ENCODE assay signal across 27 cellular contexts in the genomic region with DNA sequence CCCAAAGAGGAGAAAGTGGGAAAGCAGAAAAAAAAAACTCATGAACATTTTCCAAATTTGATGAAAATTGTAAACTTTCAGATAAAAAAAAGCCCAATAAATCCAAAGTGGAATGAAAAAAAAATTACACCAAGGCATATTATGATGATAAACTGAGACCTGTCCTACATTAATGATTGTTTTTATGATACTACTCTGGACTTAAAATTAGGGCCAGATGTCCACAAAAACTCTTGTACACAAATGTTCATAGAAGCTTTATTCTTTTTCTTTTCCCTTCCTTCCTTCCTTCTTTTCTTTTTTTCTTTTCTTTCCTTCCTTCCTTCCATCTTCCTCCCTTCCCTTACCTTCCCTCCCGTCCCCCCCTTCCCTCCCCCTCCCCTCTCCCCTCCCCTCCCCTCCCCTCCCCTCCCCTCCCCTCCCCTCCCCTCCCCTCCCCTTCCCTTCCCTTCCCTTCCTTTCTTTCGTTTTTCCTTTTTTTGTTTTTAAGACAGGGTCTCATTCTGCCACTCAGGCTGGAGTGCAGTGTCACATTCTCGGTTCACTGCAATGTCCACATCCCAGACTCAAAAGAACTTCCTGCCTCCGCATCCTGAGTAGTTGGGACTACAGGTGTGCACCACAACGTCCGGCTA.
"Had no signal": no experiment of that assay in that cellular context is flagged by ENCODE, and none has a peak within 500 bp of the region (broad histone marks: within the 10 kb centered on the region; RNA-seq: fewer than 3 reads in every experiment).

No MANE protein-coding gene starts in this region.

- H3K9me3 ChIP-seq: adrenal gland, body of pancreas, gastrocnemius medialis had no signal

- H3K4me3 ChIP-seq: adrenal gland, body of pancreas, gastrocnemius medialis, heart left ventricle had no signal

- H3K4me1 ChIP-seq: adrenal gland, body of pancreas, foreskin keratinocyte, gastrocnemius medialis, heart left ventricle had no signal

- DNase-seq: activated CD4-positive, alpha-beta memory T cell treated with anti-CD3 and anti-CD28 coated beads for 36 hours; activated CD4-positive, alpha-beta T cell treated with anti-CD3 and anti-CD28 coated beads for 36 hours; activated CD4-positive, alpha-beta T cell treated with anti-CD3 and anti-CD28 coated beads, Interleukin-2, amount 10 ng/mL, durations not matched to agents 24 days and 14 days; activated CD4-positive, CD25-positive, alpha-beta regulatory T cell; activated CD4-positive, CD25-positive, alpha-beta regulatory T cell treated with anti-CD3 and anti-CD28 coated beads, Interleukin-2, amount 50 U/mL, for 72 hours; activated CD8-positive, alpha-beta memory T cell treated with anti-CD3 and anti-CD28 coated beads, Interleukin-2, amount 10 ng/mL, durations not matched to agents 7 days and 5 days; activated CD8-positive, alpha-beta memory T cell treated with anti-CD3 and anti-CD28 coated beads, Interleukin-2, amount 50 U/mL, for 4 hours; activated CD8-positive, alpha-beta T cell treated with anti-CD3 and anti-CD28 coated beads, Interleukin-2, amount 10 ng/mL, durations not matched to agents 7 days and 5 days; activated effector memory CD4-positive, alpha-beta T cell treated with anti-CD3 and anti-CD28 coated beads, Interleukin-2, amount 50 U/mL, for 16 hours; activated naive CD4-positive, alpha-beta T cell treated with anti-CD3 and anti-CD28 coated beads for 36 hours; activated naive CD8-positive, alpha-beta T cell treated with anti-CD3 and anti-CD28 coated beads for 36 hours; activated naive CD8-positive, alpha-beta T cell treated with anti-CD3 and anti-CD28 coated beads, Interleukin-2, amount 50 U/mL, for 24 hours; activated T-cell treated with anti-CD3 and anti-CD28 coated beads, Interleukin-2, amount 50 U/mL, for 1 hour; activated T-cell treated with anti-CD3 and anti-CD28 coated beads, Interleukin-2, amount 50 U/mL, for 48 hours; adrenal gland; amygdala; aorta; body of pancreas; caudate nucleus; effector CD8-positive, alpha-beta T cell; foreskin keratinocyte; gastrocnemius medialis; glutamatergic neuron; heart left ventricle; T-helper 2 cell had no signal

- H3K27ac ChIP-seq: adrenal gland, body of pancreas, foreskin keratinocyte, gastrocnemius medialis, heart left ventricle had no signal

- FAIRE-seq: colon had no signal

- ATAC-seq: activated CD4-positive, alpha-beta T cell treated with anti-CD3 and anti-CD28 coated beads for 36 hours; activated CD8-positive, alpha-beta memory T cell treated with anti-CD3 and anti-CD28 coated beads, Interleukin-2, amount 10 ng/mL, durations not matched to agents 7 days and 5 days; activated CD8-positive, alpha-beta T cell treated with anti-CD3 and anti-CD28 coated beads, Interleukin-2, amount 10 ng/mL, durations not matched to agents 7 days and 5 days; activated naive CD8-positive, alpha-beta T cell treated with anti-CD3 and anti-CD28 coated beads, Interleukin-2, amount 50 U/mL, for 24 hours; body of pancreas; esophagus mucosa; foreskin keratinocyte; gastrocnemius medialis; heart left ventricle had no signal

- H3K27me3 ChIP-seq: adrenal gland, body of pancreas, foreskin keratinocyte, gastrocnemius medialis, heart left ventricle had no signal

- H3K36me3 ChIP-seq: adrenal gland, gastrocnemius medialis, heart left ventricle had no signal
